In the genomic region with DNA sequence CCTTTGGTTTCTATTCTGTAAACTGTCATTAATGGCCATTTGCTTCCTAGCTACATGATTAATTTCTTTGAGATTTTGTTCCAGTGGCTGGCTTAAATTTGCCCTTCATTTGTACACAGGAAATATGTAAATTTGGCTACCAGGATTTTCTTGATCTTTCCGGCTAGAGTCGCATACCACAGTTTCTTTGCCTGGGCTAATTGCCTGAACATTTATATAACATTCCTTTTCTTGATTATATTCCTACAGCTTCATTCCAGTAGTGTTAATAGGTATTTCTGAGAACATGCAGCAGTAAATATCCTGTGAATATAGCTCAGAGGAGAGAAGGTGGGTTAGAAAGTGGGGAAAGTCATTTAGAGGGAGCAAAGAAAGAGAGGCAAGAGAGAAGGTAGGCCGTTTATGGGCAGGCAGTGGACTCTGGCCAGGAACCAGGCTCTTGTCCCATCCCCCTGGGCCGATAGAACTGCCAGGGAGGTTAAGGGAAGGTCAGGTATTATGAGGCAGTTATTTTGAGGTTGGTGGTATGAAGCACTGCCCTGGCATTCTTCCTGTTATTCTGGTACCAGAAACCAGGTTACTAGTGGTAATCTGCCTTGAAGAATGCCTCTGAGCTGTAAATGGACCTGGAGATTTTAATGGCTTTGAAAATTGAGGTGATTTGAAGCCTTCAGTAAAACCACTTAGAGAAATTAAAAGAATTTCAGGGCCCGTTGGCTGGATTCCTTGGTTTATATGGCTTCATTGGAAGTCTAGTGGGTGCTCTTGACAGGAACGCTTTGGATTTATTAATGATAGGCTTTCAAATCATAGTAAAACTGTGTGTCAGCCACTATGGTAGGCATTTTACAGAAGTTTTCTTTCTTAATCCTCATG, we compare ENCODE assay signal across 8 cellular contexts. TPM values are rescaled to one million over a fixed set of nuclear protein-coding genes. Genes with fewer than 3 reads are reported as not detected.
DNase-seq lines count a peak whose midpoint lies in the region; TF ChIP-seq lines count a peak whose summit lies in the region.

No MANE protein-coding gene starts in this region.

- no peaks in the 10 kb centered on the region for H3K9me3 ChIP-seq in testis

- intact Hi-C loops in testis (cut with DNase I; ENCODE audit: low total_unique reads), result no loop called here

- no peaks in the 10 kb centered on the region for H3K36me3 ChIP-seq in testis (ENCODE audit: low read depth, missing control alignments)

- H3K4me3 ChIP-seq in astrocyte of the spinal cord (ENCODE audit: low read depth, low read length), result no peak overlapping the region
- H3K4me3 ChIP-seq in testis, result no peak overlapping the region

- peaks cover 43% of the 10 kb centered on the region for H3K4me1 ChIP-seq in testis

- TF ChIP-seq CTCF in astrocyte of the spinal cord (IDR thresholded peaks at IDR 0.05; ENCODE audit: low read depth, low read length), result no peak
- TF ChIP-seq CTCF in testis (IDR thresholded peaks at IDR 0.05), result no peak

- 33 to 38% methylated on average over 6 of the region's 6 CpGs for WGBS in testis, 2 donors

- peak overlapping the region; percentile 29 to 55 for H3K27ac ChIP-seq in testis

- in situ Hi-C loops in KBM-7 (cut with MboI; ENCODE audit: low pct_unique_long_range_greater_than_20kb, low sequenced_read_pairs) (no loop called here), astrocyte of the spinal cord (cut with HindIII; ENCODE audit: low sequenced_read_pairs) (no loop called here)

- H3K27me3 ChIP-seq in testis, result no peaks in the 10 kb centered on the region

- no peak for TF ChIP-seq POLR2A in testis (IDR thresholded peaks at IDR 0.05)

- peak; percentile 23 to 37 for DNase-seq in AML-193 (lab: John Stamatoyannopoulos, UW)
- DNase-seq in KBM-7, result peak; percentile 38
- DNase-seq in astrocyte of the spinal cord (ENCODE audit: low read depth, low spot score), result peak; percentile 79
- peak; percentile 57 for DNase-seq in kidney glomerular epithelial cell (lab: John Stamatoyannopoulos, UW)
- no peak for DNase-seq in testis
- DNase-seq in stimulated activated CD4-positive, alpha-beta T cell treated with anti-CD3 and anti-CD28 coated beads, Interleukin-15, amount 100 ng/mL, for 24 hours, result no peak
- DNase-seq in GM19238 (ENCODE audit: insufficient read length, low spot score), result no peak
- DNase-seq in NCI-H2227 treated with DMSO at 0.1 percent for 48 hours (lab: John Stamatoyannopoulos, UW), result no peak

RNA-seq across cellular contexts. Expression of gene RNF10, which starts 4.4 kb away (rescaled TPM):
- total RNA-seq in testis, result 100 to 1,000 TPM; 307 to 370 TPM
- polyA plus RNA-seq in testis (ENCODE audit: insufficient read depth, low read depth, low replicate concordance), result 340 TPM

RNA-seq across cellular contexts. Expression of gene COQ5, which starts 9.6 kb away (rescaled TPM):
- 10 to 100 TPM; 31.3 to 37.4 TPM for total RNA-seq in testis
- 51.0 TPM for polyA plus RNA-seq in testis (ENCODE audit: insufficient read depth, low read depth, low replicate concordance)

RNA-seq across cellular contexts. Expression of gene DYNLL1, which starts 42.6 kb away (rescaled TPM):
- total RNA-seq in testis, result 100 to 1,000 TPM; 404 to 461 TPM
- 725 TPM for polyA plus RNA-seq in testis (ENCODE audit: insufficient read depth, low read depth, low replicate concordance)

RNA-seq across cellular contexts. Expression of gene POP5, which starts 42.7 kb away (rescaled TPM):
- total RNA-seq in testis, result 10 to 100 TPM; 36.7 to 37.8 TPM
- 28.1 TPM for polyA plus RNA-seq in testis (ENCODE audit: insufficient read depth, low read depth, low replicate concordance)

Comparison
In these comparisons a context has a peak if more than half of its experiments do, and no peak if none do; other contexts are left out.
1. DNase-seq: peak in AML-193 (2 of 2), KBM-7 (single experiment), astrocyte of the spinal cord (single experiment) and kidney glomerular epithelial cell (single experiment); none in testis (single experiment), stimulated activated CD4-positive, alpha-beta T cell treated with anti-CD3 and anti-CD28 coated beads, Interleukin-15, amount 100 ng/mL, for 24 hours (single experiment), GM19238 (single experiment) and NCI-H2227 treated with DMSO at 0.1 percent for 48 hours (single experiment).